Comparison of ENCODE assay signal across 1 cellular context in the genomic region with DNA sequence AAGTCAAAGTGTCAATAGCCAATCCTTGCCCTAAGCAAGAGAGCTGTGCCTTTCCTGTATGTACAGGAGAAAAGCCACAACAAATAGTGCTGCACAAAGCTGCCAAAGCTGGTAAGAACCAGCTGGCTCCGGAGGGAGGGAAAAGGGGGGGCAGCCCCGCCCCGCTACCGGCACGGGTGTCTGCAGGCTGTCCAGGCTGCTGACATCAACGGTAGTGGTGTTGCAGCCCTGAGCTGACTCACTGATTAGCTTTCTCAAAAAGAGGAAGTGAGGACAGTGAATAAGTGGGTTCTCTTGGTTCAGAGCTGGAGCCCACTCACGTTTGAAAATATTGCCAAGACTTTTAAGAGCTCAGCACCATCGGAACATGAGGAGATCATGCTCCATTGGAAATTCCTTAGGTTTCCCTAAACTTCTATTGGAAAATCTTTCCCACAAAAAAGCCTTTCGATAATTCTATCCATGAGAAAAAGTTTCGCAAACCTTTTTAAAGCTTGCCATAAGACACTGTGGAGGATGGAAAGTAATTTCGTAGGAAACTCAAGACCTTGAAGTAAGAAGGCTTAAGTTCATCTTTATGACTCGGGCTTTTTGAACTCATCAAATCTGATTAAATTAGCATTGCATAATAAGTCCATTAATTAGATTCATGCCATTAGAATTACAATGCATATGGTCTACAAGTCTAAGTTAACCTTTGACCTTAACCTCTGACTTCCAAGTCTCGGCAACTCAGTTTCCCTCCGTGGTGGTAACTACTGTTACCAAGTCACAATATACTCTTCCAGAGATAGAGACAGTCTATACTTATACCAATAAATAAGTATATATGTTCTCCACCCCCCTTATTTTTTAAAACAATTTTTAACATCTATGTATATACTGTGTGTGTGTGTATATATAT.
TF ChIP-seq lines count a peak whose summit lies in the region.

No MANE protein-coding gene starts in this region.

TF ChIP-seq in HEK293, 187 proteins besides CTCF, POLR2A, EP300 and RAD21 (continued from another document and continues in another):
- TF ChIP-seq ZNF391 (tag by site-specific recombination; IDR thresholded peaks at IDR 0.05; ENCODE audit: borderline replicate concordance, low read depth) (no peak), ZNF174 (tag by site-specific recombination; IDR thresholded peaks at IDR 0.05) (no peak), ZNF707 (tag by site-specific recombination; IDR thresholded peaks at IDR 0.05) (no peak), MZF1 (tag by site-specific recombination; IDR thresholded peaks at IDR 0.05; ENCODE audit: borderline replicate concordance) (no peak), ZNF394 (tag by site-specific recombination; IDR thresholded peaks at IDR 0.05; ENCODE audit: borderline replicate concordance) (0 out of 2 replicates have a peak, but pooled peaks have one; percentile 16), ZNF202 (tag by site-specific recombination; IDR thresholded peaks at IDR 0.05; ENCODE audit: borderline replicate concordance) (no peak), HOXD13 (CRISPR knock-in tag; IDR thresholded peaks at IDR 0.05; ENCODE audit: borderline replicate concordance) (no peak), ZNF146 (tag by site-specific recombination; IDR thresholded peaks at IDR 0.05) (no peak), ZNF239 (tag by site-specific recombination; IDR thresholded peaks at IDR 0.05) (no peak), OSR2 (tag by site-specific recombination; IDR thresholded peaks at IDR 0.05) (peak; percentile 95), ZNF776 (tag by site-specific recombination; IDR thresholded peaks at IDR 0.05; ENCODE audit: borderline replicate concordance) (no peak), PRDM1 (tag by site-specific recombination; IDR thresholded peaks at IDR 0.05) (peak; percentile 82), ZNF132 (tag by site-specific recombination; IDR thresholded peaks at IDR 0.05; ENCODE audit: borderline replicate concordance) (no peak), ZNF585B (tag by site-specific recombination; IDR thresholded peaks at IDR 0.05) (no peak), SP3 (tag by site-specific recombination; IDR thresholded peaks at IDR 0.05) (peak; percentile 35; the same call in 1 of the 2 replicates), ZXDB (tag by site-specific recombination; IDR thresholded peaks at IDR 0.05) (no peak), RBAK (tag by site-specific recombination; IDR thresholded peaks at IDR 0.05) (no peak), ZNF596 (tag by site-specific recombination; IDR thresholded peaks at IDR 0.05) (no peak), ZFP3 (tag by site-specific recombination; IDR thresholded peaks at IDR 0.05; ENCODE audit: low read depth) (no peak), GLIS1 (tag by site-specific recombination; IDR thresholded peaks at IDR 0.05) (no peak), ZNF302 (tag by site-specific recombination; IDR thresholded peaks at IDR 0.05; ENCODE audit: low read depth) (no peak), ZNF155 (tag by site-specific recombination; IDR thresholded peaks at IDR 0.05) (no peak), ZNF626 (tag by site-specific recombination; IDR thresholded peaks at IDR 0.05) (no peak), ZNF112 (tag by site-specific recombination; IDR thresholded peaks at IDR 0.05) (no peak), ZNF558 (tag by site-specific recombination; IDR thresholded peaks at IDR 0.05) (no peak), ZNF843 (tag by site-specific recombination; IDR thresholded peaks at IDR 0.05) (no peak)
- TF ChIP-seq, protein P1, sequence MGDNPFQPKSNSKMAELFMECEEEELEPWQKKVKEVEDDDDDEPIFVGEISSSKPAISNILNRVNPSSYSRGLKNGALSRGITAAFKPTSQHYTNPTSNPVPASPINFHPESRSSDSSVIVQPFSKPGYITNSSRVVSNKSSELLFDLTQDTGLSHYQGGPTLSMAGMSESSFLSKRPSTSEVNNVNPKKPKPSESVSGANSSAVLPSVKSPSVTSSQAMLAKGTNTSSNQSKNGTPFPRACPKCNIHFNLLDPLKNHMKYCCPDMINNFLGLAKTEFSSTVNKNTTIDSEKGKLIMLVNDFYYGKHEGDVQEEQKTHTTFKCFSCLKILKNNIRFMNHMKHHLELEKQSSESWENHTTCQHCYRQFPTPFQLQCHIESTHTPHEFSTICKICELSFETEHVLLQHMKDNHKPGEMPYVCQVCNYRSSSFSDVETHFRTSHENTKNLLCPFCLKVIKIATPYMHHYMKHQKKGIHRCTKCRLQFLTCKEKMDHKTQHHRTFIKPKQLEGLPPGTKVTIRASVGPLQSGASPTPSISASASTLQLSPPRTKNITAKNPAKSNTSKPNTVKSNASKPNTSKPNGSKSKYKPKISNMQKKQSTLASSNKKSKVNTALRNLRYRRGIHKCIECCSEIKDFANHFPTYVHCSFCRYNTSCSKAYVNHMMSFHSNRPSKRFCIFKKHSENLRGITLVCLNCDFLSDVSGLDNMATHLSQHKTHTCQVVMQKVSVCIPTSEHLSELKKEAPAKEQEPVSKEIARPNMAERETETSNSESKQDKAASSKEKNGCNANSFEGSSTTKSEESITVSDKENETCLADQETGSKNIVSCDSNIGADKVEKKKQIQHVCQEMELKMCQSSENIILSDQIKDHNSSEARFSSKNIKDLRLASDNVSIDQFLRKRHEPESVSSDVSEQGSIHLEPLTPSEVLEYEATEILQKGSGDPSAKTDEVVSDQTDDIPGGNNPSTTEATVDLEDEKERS (tag by site-specific recombination; IDR thresholded peaks at IDR 0.05): no peak
- TF ChIP-seq, protein P2, sequence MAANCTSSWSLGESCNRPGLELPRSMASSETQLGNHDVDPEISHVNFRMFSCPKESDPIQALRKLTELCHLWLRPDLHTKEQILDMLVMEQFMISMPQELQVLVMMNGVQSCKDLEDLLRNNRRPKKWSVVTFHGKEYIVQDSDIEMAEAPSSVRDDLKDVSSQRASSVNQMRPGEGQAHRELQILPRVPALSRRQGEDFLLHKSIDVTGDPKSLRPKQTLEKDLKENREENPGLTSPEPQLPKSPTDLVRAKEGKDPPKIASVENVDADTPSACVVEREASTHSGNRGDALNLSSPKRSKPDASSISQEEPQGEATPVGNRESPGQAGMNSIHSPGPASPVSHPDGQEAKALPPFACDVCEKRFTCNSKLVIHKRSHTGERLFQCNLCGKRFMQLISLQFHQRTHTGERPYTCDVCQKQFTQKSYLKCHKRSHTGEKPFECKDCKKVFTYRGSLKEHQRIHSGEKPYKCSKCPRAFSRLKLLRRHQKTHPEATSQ (tag by site-specific recombination; IDR thresholded peaks at IDR 0.05): no peak
- TF ChIP-seq, protein P3, sequence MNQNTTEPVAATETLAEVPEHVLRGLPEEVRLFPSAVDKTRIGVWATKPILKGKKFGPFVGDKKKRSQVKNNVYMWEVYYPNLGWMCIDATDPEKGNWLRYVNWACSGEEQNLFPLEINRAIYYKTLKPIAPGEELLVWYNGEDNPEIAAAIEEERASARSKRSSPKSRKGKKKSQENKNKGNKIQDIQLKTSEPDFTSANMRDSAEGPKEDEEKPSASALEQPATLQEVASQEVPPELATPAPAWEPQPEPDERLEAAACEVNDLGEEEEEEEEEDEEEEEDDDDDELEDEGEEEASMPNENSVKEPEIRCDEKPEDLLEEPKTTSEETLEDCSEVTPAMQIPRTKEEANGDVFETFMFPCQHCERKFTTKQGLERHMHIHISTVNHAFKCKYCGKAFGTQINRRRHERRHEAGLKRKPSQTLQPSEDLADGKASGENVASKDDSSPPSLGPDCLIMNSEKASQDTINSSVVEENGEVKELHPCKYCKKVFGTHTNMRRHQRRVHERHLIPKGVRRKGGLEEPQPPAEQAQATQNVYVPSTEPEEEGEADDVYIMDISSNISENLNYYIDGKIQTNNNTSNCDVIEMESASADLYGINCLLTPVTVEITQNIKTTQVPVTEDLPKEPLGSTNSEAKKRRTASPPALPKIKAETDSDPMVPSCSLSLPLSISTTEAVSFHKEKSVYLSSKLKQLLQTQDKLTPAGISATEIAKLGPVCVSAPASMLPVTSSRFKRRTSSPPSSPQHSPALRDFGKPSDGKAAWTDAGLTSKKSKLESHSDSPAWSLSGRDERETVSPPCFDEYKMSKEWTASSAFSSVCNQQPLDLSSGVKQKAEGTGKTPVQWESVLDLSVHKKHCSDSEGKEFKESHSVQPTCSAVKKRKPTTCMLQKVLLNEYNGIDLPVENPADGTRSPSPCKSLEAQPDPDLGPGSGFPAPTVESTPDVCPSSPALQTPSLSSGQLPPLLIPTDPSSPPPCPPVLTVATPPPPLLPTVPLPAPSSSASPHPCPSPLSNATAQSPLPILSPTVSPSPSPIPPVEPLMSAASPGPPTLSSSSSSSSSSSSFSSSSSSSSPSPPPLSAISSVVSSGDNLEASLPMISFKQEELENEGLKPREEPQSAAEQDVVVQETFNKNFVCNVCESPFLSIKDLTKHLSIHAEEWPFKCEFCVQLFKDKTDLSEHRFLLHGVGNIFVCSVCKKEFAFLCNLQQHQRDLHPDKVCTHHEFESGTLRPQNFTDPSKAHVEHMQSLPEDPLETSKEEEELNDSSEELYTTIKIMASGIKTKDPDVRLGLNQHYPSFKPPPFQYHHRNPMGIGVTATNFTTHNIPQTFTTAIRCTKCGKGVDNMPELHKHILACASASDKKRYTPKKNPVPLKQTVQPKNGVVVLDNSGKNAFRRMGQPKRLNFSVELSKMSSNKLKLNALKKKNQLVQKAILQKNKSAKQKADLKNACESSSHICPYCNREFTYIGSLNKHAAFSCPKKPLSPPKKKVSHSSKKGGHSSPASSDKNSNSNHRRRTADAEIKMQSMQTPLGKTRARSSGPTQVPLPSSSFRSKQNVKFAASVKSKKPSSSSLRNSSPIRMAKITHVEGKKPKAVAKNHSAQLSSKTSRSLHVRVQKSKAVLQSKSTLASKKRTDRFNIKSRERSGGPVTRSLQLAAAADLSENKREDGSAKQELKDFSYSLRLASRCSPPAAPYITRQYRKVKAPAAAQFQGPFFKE (tag by site-specific recombination; IDR thresholded peaks at IDR 0.05; ENCODE audit: borderline replicate concordance): no peak
- TF ChIP-seq, protein P4, sequence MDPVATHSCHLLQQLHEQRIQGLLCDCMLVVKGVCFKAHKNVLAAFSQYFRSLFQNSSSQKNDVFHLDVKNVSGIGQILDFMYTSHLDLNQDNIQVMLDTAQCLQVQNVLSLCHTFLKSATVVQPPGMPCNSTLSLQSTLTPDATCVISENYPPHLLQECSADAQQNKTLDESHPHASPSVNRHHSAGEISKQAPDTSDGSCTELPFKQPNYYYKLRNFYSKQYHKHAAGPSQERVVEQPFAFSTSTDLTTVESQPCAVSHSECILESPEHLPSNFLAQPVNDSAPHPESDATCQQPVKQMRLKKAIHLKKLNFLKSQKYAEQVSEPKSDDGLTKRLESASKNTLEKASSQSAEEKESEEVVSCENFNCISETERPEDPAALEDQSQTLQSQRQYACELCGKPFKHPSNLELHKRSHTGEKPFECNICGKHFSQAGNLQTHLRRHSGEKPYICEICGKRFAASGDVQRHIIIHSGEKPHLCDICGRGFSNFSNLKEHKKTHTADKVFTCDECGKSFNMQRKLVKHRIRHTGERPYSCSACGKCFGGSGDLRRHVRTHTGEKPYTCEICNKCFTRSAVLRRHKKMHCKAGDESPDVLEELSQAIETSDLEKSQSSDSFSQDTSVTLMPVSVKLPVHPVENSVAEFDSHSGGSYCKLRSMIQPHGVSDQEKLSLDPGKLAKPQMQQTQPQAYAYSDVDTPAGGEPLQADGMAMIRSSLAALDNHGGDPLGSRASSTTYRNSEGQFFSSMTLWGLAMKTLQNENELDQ (tag by site-specific recombination; IDR thresholded peaks at IDR 0.05; ENCODE audit: low read depth): no peak
- TF ChIP-seq, protein P5, sequence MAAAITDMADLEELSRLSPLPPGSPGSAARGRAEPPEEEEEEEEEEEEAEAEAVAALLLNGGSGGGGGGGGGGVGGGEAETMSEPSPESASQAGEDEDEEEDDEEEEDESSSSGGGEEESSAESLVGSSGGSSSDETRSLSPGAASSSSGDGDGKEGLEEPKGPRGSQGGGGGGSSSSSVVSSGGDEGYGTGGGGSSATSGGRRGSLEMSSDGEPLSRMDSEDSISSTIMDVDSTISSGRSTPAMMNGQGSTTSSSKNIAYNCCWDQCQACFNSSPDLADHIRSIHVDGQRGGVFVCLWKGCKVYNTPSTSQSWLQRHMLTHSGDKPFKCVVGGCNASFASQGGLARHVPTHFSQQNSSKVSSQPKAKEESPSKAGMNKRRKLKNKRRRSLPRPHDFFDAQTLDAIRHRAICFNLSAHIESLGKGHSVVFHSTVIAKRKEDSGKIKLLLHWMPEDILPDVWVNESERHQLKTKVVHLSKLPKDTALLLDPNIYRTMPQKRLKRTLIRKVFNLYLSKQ (tag by site-specific recombination; IDR thresholded peaks at IDR 0.05; ENCODE audit: borderline replicate concordance): no peak
- TF ChIP-seq, protein P6, sequence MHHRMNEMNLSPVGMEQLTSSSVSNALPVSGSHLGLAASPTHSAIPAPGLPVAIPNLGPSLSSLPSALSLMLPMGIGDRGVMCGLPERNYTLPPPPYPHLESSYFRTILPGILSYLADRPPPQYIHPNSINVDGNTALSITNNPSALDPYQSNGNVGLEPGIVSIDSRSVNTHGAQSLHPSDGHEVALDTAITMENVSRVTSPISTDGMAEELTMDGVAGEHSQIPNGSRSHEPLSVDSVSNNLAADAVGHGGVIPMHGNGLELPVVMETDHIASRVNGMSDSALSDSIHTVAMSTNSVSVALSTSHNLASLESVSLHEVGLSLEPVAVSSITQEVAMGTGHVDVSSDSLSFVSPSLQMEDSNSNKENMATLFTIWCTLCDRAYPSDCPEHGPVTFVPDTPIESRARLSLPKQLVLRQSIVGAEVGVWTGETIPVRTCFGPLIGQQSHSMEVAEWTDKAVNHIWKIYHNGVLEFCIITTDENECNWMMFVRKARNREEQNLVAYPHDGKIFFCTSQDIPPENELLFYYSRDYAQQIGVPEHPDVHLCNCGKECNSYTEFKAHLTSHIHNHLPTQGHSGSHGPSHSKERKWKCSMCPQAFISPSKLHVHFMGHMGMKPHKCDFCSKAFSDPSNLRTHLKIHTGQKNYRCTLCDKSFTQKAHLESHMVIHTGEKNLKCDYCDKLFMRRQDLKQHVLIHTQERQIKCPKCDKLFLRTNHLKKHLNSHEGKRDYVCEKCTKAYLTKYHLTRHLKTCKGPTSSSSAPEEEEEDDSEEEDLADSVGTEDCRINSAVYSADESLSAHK (tag by site-specific recombination; IDR thresholded peaks at IDR 0.05): no peak
- TF ChIP-seq, protein P7, sequence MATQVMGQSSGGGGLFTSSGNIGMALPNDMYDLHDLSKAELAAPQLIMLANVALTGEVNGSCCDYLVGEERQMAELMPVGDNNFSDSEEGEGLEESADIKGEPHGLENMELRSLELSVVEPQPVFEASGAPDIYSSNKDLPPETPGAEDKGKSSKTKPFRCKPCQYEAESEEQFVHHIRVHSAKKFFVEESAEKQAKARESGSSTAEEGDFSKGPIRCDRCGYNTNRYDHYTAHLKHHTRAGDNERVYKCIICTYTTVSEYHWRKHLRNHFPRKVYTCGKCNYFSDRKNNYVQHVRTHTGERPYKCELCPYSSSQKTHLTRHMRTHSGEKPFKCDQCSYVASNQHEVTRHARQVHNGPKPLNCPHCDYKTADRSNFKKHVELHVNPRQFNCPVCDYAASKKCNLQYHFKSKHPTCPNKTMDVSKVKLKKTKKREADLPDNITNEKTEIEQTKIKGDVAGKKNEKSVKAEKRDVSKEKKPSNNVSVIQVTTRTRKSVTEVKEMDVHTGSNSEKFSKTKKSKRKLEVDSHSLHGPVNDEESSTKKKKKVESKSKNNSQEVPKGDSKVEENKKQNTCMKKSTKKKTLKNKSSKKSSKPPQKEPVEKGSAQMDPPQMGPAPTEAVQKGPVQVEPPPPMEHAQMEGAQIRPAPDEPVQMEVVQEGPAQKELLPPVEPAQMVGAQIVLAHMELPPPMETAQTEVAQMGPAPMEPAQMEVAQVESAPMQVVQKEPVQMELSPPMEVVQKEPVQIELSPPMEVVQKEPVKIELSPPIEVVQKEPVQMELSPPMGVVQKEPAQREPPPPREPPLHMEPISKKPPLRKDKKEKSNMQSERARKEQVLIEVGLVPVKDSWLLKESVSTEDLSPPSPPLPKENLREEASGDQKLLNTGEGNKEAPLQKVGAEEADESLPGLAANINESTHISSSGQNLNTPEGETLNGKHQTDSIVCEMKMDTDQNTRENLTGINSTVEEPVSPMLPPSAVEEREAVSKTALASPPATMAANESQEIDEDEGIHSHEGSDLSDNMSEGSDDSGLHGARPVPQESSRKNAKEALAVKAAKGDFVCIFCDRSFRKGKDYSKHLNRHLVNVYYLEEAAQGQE (tag by site-specific recombination; IDR thresholded peaks at IDR 0.05): no peak
